ENCODE assay signal across 24 cellular contexts in the genomic region with DNA sequence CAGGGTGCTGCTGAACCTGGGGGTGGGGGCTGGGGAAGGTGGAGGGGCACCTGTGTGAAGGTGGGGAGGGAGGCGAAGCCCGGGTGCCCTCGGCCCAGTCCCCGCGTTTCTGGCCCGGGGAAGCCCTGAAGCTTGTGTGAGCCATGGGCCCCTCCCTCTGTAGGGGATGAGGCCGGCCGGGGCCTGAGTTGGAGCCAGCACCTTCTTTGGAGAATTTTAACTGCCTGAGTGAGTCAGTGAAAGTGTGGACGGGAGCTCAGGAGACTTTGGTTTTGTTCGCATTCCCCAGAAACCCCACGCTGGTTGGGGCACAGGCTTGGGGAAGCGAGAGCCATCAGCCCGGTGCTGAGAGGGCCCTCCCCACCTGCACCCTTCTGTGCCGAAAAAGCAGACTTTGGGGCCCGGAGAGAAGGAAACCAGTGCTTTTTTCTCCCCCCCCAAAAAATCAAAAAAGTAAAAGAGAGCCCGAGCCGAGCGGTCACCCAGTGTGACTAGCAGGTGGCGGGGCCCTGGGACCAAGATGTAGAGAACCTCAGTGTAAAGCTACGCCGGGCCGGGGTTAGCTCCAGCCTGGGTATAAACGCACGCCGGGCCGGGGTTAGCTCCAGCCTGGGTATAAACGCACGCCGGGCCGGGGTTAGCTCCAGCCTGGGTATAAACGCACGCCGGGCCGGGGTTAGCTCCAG. TPM values are rescaled to one million over a fixed set of nuclear protein-coding genes. Genes with fewer than 3 reads are reported as not detected.
DNase-seq lines count a peak whose midpoint lies in the region; ATAC-seq and TF ChIP-seq lines count a peak whose summit lies in the region.
"Had no signal": no experiment of that assay in that cellular context is flagged by ENCODE, and none has a peak within 500 bp of the region (broad histone marks: within the 10 kb centered on the region; RNA-seq: fewer than 3 reads in every experiment).

No MANE protein-coding gene starts in this region.

- H3K4me1 ChIP-seq in RWPE2 (ENCODE audit: insufficient read depth, poor library complexity, severe bottlenecking) (no peaks in the 10 kb centered on the region), gastroesophageal sphincter (peaks cover 0 to 21% (median 2%) of the 10 kb centered on the region in 3 donors), uterus (no peaks in the 10 kb centered on the region)

- H3K4me3 ChIP-seq in RWPE2 (ENCODE audit: severe bottlenecking), result no peak overlapping the region
- H3K4me3 ChIP-seq in gastroesophageal sphincter, result no peak overlapping the region
- H3K4me3 ChIP-seq in uterus, result no peak overlapping the region
- H3K4me3 ChIP-seq: cardiac muscle cell, coronary artery, tibial nerve had no signal

- TF ChIP-seq POLR2A in gastroesophageal sphincter (IDR thresholded peaks at IDR 0.05), result no peak
- TF ChIP-seq POLR2A in uterus (IDR thresholded peaks at IDR 0.05), result no peak

- peak; percentile 4 for DNase-seq in activated naive CD4-positive, alpha-beta T cell treated with anti-CD3 and anti-CD28 coated beads, Interleukin-2, amount 50 U/mL, for 16 hours
- DNase-seq in activated naive CD4-positive, alpha-beta T cell (lab: John Stamatoyannopoulos, UW), result no peak
- peak; percentile 35 for DNase-seq in RWPE2 (ENCODE audit: low spot score)
- peak; percentile 50 to 52 for DNase-seq in uterus
- DNase-seq in mesenteric fat pad (ENCODE audit: low spot score), result no peak
- DNase-seq in NCI-H1417 treated with DMSO at 0.1 percent for 48 hours (lab: John Stamatoyannopoulos, UW), result no peak
- DNase-seq: activated CD4-positive, alpha-beta T cell treated with anti-CD3 and anti-CD28 coated beads for 48 hours; CD4-positive, CD25-positive, alpha-beta regulatory T cell; DND-41; effector memory CD8-positive, alpha-beta T cell; NCI-H1048; NCI-H1694; NCI-H524; NK-92 treated with Interleukin-12 subunit alpha and Interleukin-12 subunit beta, amount 100 ng/mL, for 24 hours; SHP77 treated with DMSO at 0.1 percent for 48 hours; stimulated activated CD4-positive, alpha-beta T cell treated with anti-CD3 and anti-CD28 coated beads, Interleukin-4, amount 100 ng/mL, for 24 hours had no signal

- H3K36me3 ChIP-seq in RWPE2 (ENCODE audit: low read depth) (no peaks in the 10 kb centered on the region), gastroesophageal sphincter (peaks cover 0 to 5% of the 10 kb centered on the region in 2 donors), uterus (no peaks in the 10 kb centered on the region)
- H3K36me3 ChIP-seq: cardiac muscle cell, neutrophil had no signal

- intact Hi-C loops in uterus (cut with DNase I; ENCODE audit: low total_unique reads), result no loop called here

- no peak for TF ChIP-seq CTCF in RWPE2 (IDR thresholded peaks at IDR 0.05; ENCODE audit: poor library complexity, severe bottlenecking)
- TF ChIP-seq CTCF in gastroesophageal sphincter (IDR thresholded peaks at IDR 0.05), result no peak
- no peak for TF ChIP-seq CTCF in uterus (IDR thresholded peaks at IDR 0.05)

- ATAC-seq in RWPE2 (ENCODE audit: low read depth) (no peak), gastroesophageal sphincter (peak; percentile 23), GM19455 (IDR thresholded peaks at IDR 0.05; ENCODE audit: unreplicated experiment) (no peak)
- ATAC-seq: effector memory CD8-positive, alpha-beta T cell had no signal

- H3K27ac ChIP-seq in RWPE2 (ENCODE audit: poor library complexity, severe bottlenecking) (no peak overlapping the region), gastroesophageal sphincter (peak overlapping the region in 1 of 4 donors; percentile 66), uterus (no peak overlapping the region)
- H3K27ac ChIP-seq: 22Rv1, cardiac muscle cell, coronary artery, neutrophil, tibial nerve, VCaP had no signal

- no peak for TF ChIP-seq EP300 in gastroesophageal sphincter (IDR thresholded peaks at IDR 0.05)

- 43 to 50% methylated on average over 2 to 4 of the region's 34 CpGs for WGBS in gastroesophageal sphincter (ENCODE audit: low coverage in 1 of 2), 2 donors

- H3K27me3 ChIP-seq in RWPE2 (ENCODE audit: insufficient read depth, poor library complexity, severe bottlenecking), result no peaks in the 10 kb centered on the region
- H3K27me3 ChIP-seq in gastroesophageal sphincter, result no peaks in the 10 kb centered on the region
- no peaks in the 10 kb centered on the region for H3K27me3 ChIP-seq in uterus
- H3K27me3 ChIP-seq: cardiac muscle cell, tibial nerve had no signal

- H3K9me3 ChIP-seq in RWPE2 (ENCODE audit: severe bottlenecking) (no peaks in the 10 kb centered on the region), gastroesophageal sphincter (peaks cover 0 to 10% (median 0%) of the 10 kb centered on the region in 3 donors), uterus (no peaks in the 10 kb centered on the region)

RNA-seq across cellular contexts. Expression of a gene that starts 45.1 kb away (rescaled TPM):
- total RNA-seq in gastroesophageal sphincter, result 10 to 100 TPM in 1 of 4 donors, 1 to 10 TPM in 3; 4.9 to 13.2 (median 7.8) TPM
- 100 to 1,000 TPM in 1 of 4 donors, 10 to 100 TPM in 2, 1 to 10 TPM in 1; 1.8 to 143 (median 33.2) TPM for total RNA-seq in uterus
- total RNA-seq in mesenteric fat pad, result 22.7 TPM
- total RNA-seq: cardiac muscle cell had no signal

RNA-seq across cellular contexts. Expression of a gene that starts 59.7 kb away (rescaled TPM):
- total RNA-seq in gastroesophageal sphincter (100 to 1,000 TPM; 132 to 392 (median 217) TPM), uterus (100 to 1,000 TPM; 128 to 287 (median 199) TPM), mesenteric fat pad (88.6 TPM)

Comparison
In these comparisons a context has a peak if more than half of its experiments do, and no peak if none do; other contexts are left out.
1. DNase-seq: peak in activated naive CD4-positive, alpha-beta T cell treated with anti-CD3 and anti-CD28 coated beads, Interleukin-2, amount 50 U/mL, for 16 hours (single experiment), RWPE2 (single experiment) and uterus (2 of 2); none in activated naive CD4-positive, alpha-beta T cell (0 of 4), mesenteric fat pad (single experiment) and NCI-H1417 treated with DMSO at 0.1 percent for 48 hours (single experiment).